In the genomic region with DNA sequence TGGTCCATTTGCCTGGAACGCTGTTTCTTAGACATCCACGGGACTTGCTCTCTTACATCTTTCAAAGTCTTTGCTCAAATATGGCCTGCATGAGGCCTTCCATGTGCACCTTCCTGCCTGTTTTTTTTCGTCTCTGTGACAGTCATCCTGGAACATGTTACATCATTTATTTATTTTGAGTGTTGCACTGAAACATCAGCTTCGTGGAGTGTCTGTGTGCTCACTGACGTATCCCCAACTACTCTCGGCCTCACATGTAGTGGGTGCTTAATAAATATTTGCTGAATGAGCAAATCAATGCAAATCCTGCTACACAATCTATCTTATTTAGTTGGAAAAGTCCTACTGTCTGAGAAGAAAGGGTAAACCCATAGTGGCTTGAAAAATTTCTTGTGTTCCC, we compare ENCODE assay signal across 18 cellular contexts. TPM values are rescaled to one million over a fixed set of nuclear protein-coding genes. Genes with fewer than 3 reads are reported as not detected.
DNase-seq lines count a peak whose midpoint lies in the region; ATAC-seq, FAIRE-seq and TF ChIP-seq lines count a peak whose summit lies in the region.
"Had no signal": no experiment of that assay in that cellular context is flagged by ENCODE, and none has a peak within 500 bp of the region (broad histone marks: within the 10 kb centered on the region; RNA-seq: fewer than 3 reads in every experiment).

No MANE protein-coding gene starts in this region.

- H3K36me3 Mint-ChIP-seq in GM23338 (ENCODE audit: low read depth) (no peaks in the 10 kb centered on the region), type B pancreatic cell (peaks cover 4% of the 10 kb centered on the region)
- H3K36me3 Mint-ChIP-seq: CD14-positive monocyte; CD8-positive, alpha-beta T cell had no signal

- intact Hi-C loops in K562 (cut with micrococcal nuclease), result no loop called here
- intact Hi-C loops in HepG2 (cut with micrococcal nuclease; ENCODE audit: unreplicated experiment), result no loop called here

- TF ChIP-seq CTCF in GM23338 (conservative IDR thresholded peaks at IDR 0.05; ENCODE audit: low read depth in 2 of 2) (no peak), K562 (IDR thresholded peaks at IDR 0.05 in 2 of 3, conservative IDR thresholded peaks at IDR 0.05 in 1 of 3; ENCODE audit: insufficient read depth in 2 of 3, low read depth in 1 of 3, low read length in 3 of 3) (no peak), HepG2 (CRISPR knock-in tag; IDR thresholded peaks at IDR 0.05) (no peak), type B pancreatic cell (conservative IDR thresholded peaks at IDR 0.05) (no peak)

- no peaks in the 10 kb centered on the region for H4K20me1 ChIP-seq in GM23338 (replicated peaks; ENCODE audit: insufficient read depth)
- H4K20me1 ChIP-seq in K562 (replicated peaks; ENCODE audit: control insufficient read depth, insufficient read depth, low read length), result no peaks in the 10 kb centered on the region
- H4K20me1 ChIP-seq in HepG2 (ENCODE audit: insufficient read depth, low read length), result no peaks in the 10 kb centered on the region

- 2% methylated on average over 6 of the region's 6 CpGs for WGBS in K562 (ENCODE audit: insufficient coverage, low coverage, missing lambda C conversion rate)
- 27% methylated on average over 6 of the region's 6 CpGs for WGBS in HepG2 (ENCODE audit: low lambda C conversion rate)

- H3K4me3 Mint-ChIP-seq in GM23338 (no peak overlapping the region; the same call in 2 of the 3 replicates), type B pancreatic cell (no peak overlapping the region)
- H3K4me3 Mint-ChIP-seq: CD14-positive monocyte; CD8-positive, alpha-beta T cell had no signal

- H3K27me3 Mint-ChIP-seq in GM23338 (ENCODE audit: insufficient read depth, low read depth, poor library complexity) (peaks cover 5% of the 10 kb centered on the region), type B pancreatic cell (no peaks in the 10 kb centered on the region)

- 0 out of 2 replicates have a peak overlapping the region, but pooled peaks have one; percentile 45 for H3K4me2 ChIP-seq in GM23338
- H3K4me2 ChIP-seq in K562 (ENCODE audit: insufficient read depth, low read length), result no peak overlapping the region
- H3K4me2 ChIP-seq in HepG2 (ENCODE audit: low read depth, low read length), result no peak overlapping the region

- H3F3A ChIP-seq in GM23338 (replicated peaks; ENCODE audit: low read depth), result no peaks in the 10 kb centered on the region

- H3K4me1 Mint-ChIP-seq in GM23338 (peaks cover 11% of the 10 kb centered on the region), type B pancreatic cell (ENCODE audit: unreplicated experiment) (peaks cover 4% of the 10 kb centered on the region)

- FAIRE-seq in K562 (lab: Jason Lieb, UNC), result no peak
- no peak for FAIRE-seq in HepG2 (lab: Jason Lieb, UNC)
- FAIRE-seq: A204.1, D721Med, HTR-8/SVneo had no signal

- H3K27me3 ChIP-seq in GM23338 (ENCODE audit: insufficient read depth), result no peaks in the 10 kb centered on the region
- peaks cover 6 to 20% of the 10 kb centered on the region in 2 experiments; a peak in 1 of 5 replicates for H3K27me3 ChIP-seq in K562 (ENCODE audit: control insufficient read depth in 2 of 2, insufficient read depth in 2 of 2, low read length in 2 of 2)
- no peaks in the 10 kb centered on the region; a peak in 2 of 5 replicates for H3K27me3 ChIP-seq in HepG2 (ENCODE audit: control insufficient read depth in 1 of 2, insufficient read depth in 2 of 2, low read length in 2 of 2)
- no peaks in the 10 kb centered on the region for H3K27me3 ChIP-seq in effector memory CD4-positive, alpha-beta T cell (replicated peaks; ENCODE audit: control insufficient read depth, insufficient read depth, low read length, poor library complexity, severe bottlenecking)

- CTCF ChIA-PET in K562 (lab: Yijun Ruan, JAX; ENCODE audit: low intra/inter-chr PET ratio) (no interaction called here), HepG2 (lab: Yijun Ruan, JAX; ENCODE audit: low intra/inter-chr PET ratio, low total read pairs) (no interaction called here)

- ATAC-seq in GM23338 (no peak), K562 (no peak), HepG2 (no peak), HG02571 (IDR thresholded peaks at IDR 0.05; ENCODE audit: unreplicated experiment) (no peak)
- ATAC-seq: CD8-positive, alpha-beta T cell had no signal

- H3K9me3 ChIP-seq in K562 (replicated peaks; ENCODE audit: control insufficient read depth, insufficient read depth, low read depth, low read length), result no peaks in the 10 kb centered on the region
- H3K9me3 ChIP-seq in HepG2 (ENCODE audit: low read length), result no peaks in the 10 kb centered on the region
- no peaks in the 10 kb centered on the region for H3K9me3 ChIP-seq in effector memory CD4-positive, alpha-beta T cell (ENCODE audit: control insufficient read depth, low read length)

- no peaks in the 10 kb centered on the region for H3K9me1 ChIP-seq in K562 (ENCODE audit: control insufficient read depth, insufficient read depth, low read length)

- no peaks in the 10 kb centered on the region; the same call in 2 of the 3 replicates for H3K9me3 Mint-ChIP-seq in GM23338
- no peaks in the 10 kb centered on the region for H3K9me3 Mint-ChIP-seq in type B pancreatic cell
- H3K9me3 Mint-ChIP-seq: CD14-positive monocyte; CD8-positive, alpha-beta T cell had no signal

- BruUV-seq in K562 (replicated peaks; lab: Mats Ljungman, UMichigan), result no TSS peak
- BruUV-seq in HepG2 (replicated peaks; lab: Mats Ljungman, UMichigan), result no TSS peak

- no peak for TF ChIP-seq POLR2A in K562 (conservative IDR thresholded peaks at IDR 0.05)
- no peak for TF ChIP-seq POLR2A in HepG2 (IDR thresholded peaks at IDR 0.05; ENCODE audit: insufficient read depth in 1 of 2, low read depth in 2 of 2, low read length in 2 of 2)

- POLR2A ChIA-PET in K562 (lab: Yijun Ruan, JAX), result interaction anchor here (0.5 to 0.6 kb wide), 2 partner anchors 35 to 73 kb away, joined by 3 read pairs; no protein-coding TSS in a partner anchor
- POLR2A ChIA-PET in HepG2 (lab: Yijun Ruan, JAX), result interaction anchor here (1.3 kb wide), 1 partner anchor 114 kb away, joined by 5 read pairs; no protein-coding TSS in a partner anchor

- H3K79me2 ChIP-seq in GM23338 (replicated peaks; ENCODE audit: insufficient read depth) (no peaks in the 10 kb centered on the region), K562 (ENCODE audit: control insufficient read depth, insufficient read depth, low read length) (no peaks in the 10 kb centered on the region), HepG2 (ENCODE audit: insufficient read depth, low read length) (no peaks in the 10 kb centered on the region)

- peak overlapping the region; percentile 2; the same call in 1 of the 2 replicates for H3K27ac Mint-ChIP-seq in GM23338
- H3K27ac Mint-ChIP-seq in type B pancreatic cell, result peak overlapping the region; percentile 11
- H3K27ac Mint-ChIP-seq: CD14-positive monocyte; CD8-positive, alpha-beta T cell; H9 had no signal

- H3K27ac ChIP-seq in GM23338 (ENCODE audit: low read depth), result no peak overlapping the region
- H3K27ac ChIP-seq in K562 (ENCODE audit: extremely low read depth, low read depth, low read length), result no peak overlapping the region
- no peak overlapping the region for H3K27ac ChIP-seq in HepG2 (ENCODE audit: extremely low read length, insufficient read depth, low read length)
- no peak overlapping the region for H3K27ac ChIP-seq in effector memory CD4-positive, alpha-beta T cell (ENCODE audit: insufficient read depth, low read length, poor library complexity, severe bottlenecking)
- H3K27ac ChIP-seq: GM23248 had no signal

- H3K4me3 ChIP-seq in GM23338 (no peak overlapping the region), K562 (no peak overlapping the region), HepG2 (replicated peaks in 1 of 3; ENCODE audit: insufficient read depth in 1 of 3, low read depth in 2 of 3, low read length in 3 of 3) (no peak overlapping the region)
- no peak overlapping the region for H3K4me3 ChIP-seq in effector memory CD4-positive, alpha-beta T cell (ENCODE audit: insufficient read depth, low read depth, low read length, poor library complexity, severe bottlenecking)
- H3K4me3 ChIP-seq: GM23248 had no signal

- H3K9me2 ChIP-seq in GM23338 (ENCODE audit: insufficient read depth), result no peaks in the 10 kb centered on the region

- DNase-seq in GM23338 (ENCODE audit: low spot score) (no peak), K562 (ENCODE audit: extremely low read depth in 1 of 4, low spot score in 3 of 4) (no peak), HepG2 (ENCODE audit: low spot score) (peak; percentile 44), type B pancreatic cell (ENCODE audit: extremely low spot score, unreplicated experiment) (no peak), AG08395 (ENCODE audit: low spot score) (no peak)
- DNase-seq in effector memory CD4-positive, alpha-beta T cell, result no peak
- DNase-seq: CD8-positive, alpha-beta T cell; COR-L47; DMS153; GF-D8; GM23248; KG1 had no signal

- H3K4me1 ChIP-seq in GM23338 (ENCODE audit: insufficient read depth) (peaks cover 14% of the 10 kb centered on the region), K562 (replicated peaks in 1 of 2; ENCODE audit: control insufficient read depth in 2 of 2, insufficient read depth in 2 of 2, low read length in 2 of 2) (no peaks in the 10 kb centered on the region), HepG2 (ENCODE audit: insufficient read depth, low read length) (peaks cover 13% of the 10 kb centered on the region)
- H3K4me1 ChIP-seq in effector memory CD4-positive, alpha-beta T cell (ENCODE audit: control insufficient read depth, insufficient read depth, low read length, poor library complexity, severe bottlenecking), result no peaks in the 10 kb centered on the region

- H3K36me3 ChIP-seq in GM23338 (ENCODE audit: insufficient read depth) (no peaks in the 10 kb centered on the region), K562 (ENCODE audit: control insufficient read depth, insufficient read depth, low read length) (no peaks in the 10 kb centered on the region), HepG2 (replicated peaks in 1 of 2; ENCODE audit: control insufficient read depth in 1 of 2, insufficient read depth in 2 of 2, low read length in 2 of 2) (no peaks in the 10 kb centered on the region)
- H3K36me3 ChIP-seq in effector memory CD4-positive, alpha-beta T cell (ENCODE audit: control insufficient read depth, insufficient read depth, low read length), result no peaks in the 10 kb centered on the region

- in situ Hi-C loops in K562 (cut with MboI) (no loop called here), HepG2 (cut with HindIII; ENCODE audit: extremely low pct_ligation_motif_present, low pct_unique_long_range_greater_than_20kb) (no loop called here)

- peak overlapping the region; percentile 87 for H2AFZ ChIP-seq in GM23338
- no peak overlapping the region for H2AFZ ChIP-seq in K562 (ENCODE audit: low read depth, low read length)
- H2AFZ ChIP-seq in HepG2 (ENCODE audit: low read length), result no peak overlapping the region
- H2AFZ ChIP-seq: GM23248 had no signal

- TF ChIP-seq EP300 in K562 (IDR thresholded peaks at IDR 0.05; ENCODE audit: low read length) (no peak), HepG2 (IDR thresholded peaks at IDR 0.05; ENCODE audit: low read depth in 2 of 2, low read length in 2 of 2) (no peak), HepG2 (CRISPR knock-in tag; IDR thresholded peaks at IDR 0.05; ENCODE audit: borderline replicate concordance) (no peak)

- H3K9ac ChIP-seq in K562 (ENCODE audit: insufficient read depth in 1 of 2, low read depth in 2 of 2, low read length in 2 of 2) (no peak overlapping the region), HepG2 (ENCODE audit: insufficient read depth, low read depth, low read length) (no peak overlapping the region)
- H3K9ac ChIP-seq: GM23248 had no signal

- TF ChIP-seq RAD21 in K562 (CRISPR knock-in tag; conservative IDR thresholded peaks at IDR 0.05 in 1 of 2, IDR thresholded peaks at IDR 0.05 in 1 of 2) (no peak), HepG2 (CRISPR knock-in tag; IDR thresholded peaks at IDR 0.05) (no peak)

RNA-seq across cellular contexts. Expression of gene RHOU, which starts 11.4 kb away (rescaled TPM):
- 3.7 and 4.4 TPM in 2 replicates for total RNA-seq in GM23338 (2014; rRNA removed; shearing (Covaris generic))
- polyA plus RNA-seq in GM23338 (2016; fragmentation: Nextera tagmentation; extraction: Ambion mirVana) (0.64 and 0.95 TPM in 2 replicates), K562 (2011; rRNA removed) (not detected in 2 replicates), K562 (2014; fragmentation: Illumina TruSeq; extraction: Trizol) (not detected in 2 replicates), K562 (2014; fragmentation: Nextera tagmentation; extraction: Ambion mirVana) (not detected), K562 (2014; rRNA removed) (not detected in 2 replicates), HepG2 (2011; rRNA removed) (11.9 and 14.7 TPM in 2 replicates)
- total RNA-seq in K562 (2011; cell fraction: chromatin; rRNA removed; ENCODE audit: low replicate concordance), result not detected in 2 replicates
- total RNA-seq in K562 (2011; cell fraction: nucleolus; rRNA removed), result not detected in 2 replicates
- not detected in 2 replicates for total RNA-seq in K562 (2011; cell fraction: nucleoplasm; rRNA removed)
- total RNA-seq in K562 (2014; rRNA removed) (not detected in 2 replicates), K562 (2014; rRNA removed; fragmentation: Illumina TruSeq; extraction: Trizol) (not detected in 2 replicates), K562 (2015; rRNA removed; fragmentation: Illumina TruSeq; extraction: Trizol) (not detected in 2 replicates), K562 (2021) (0.04 and 0.07 TPM in 2 replicates), HepG2 (2016; rRNA removed; fragmentation: Illumina TruSeq; extraction: Trizol) (18.5 and 23.6 TPM in 2 replicates), type B pancreatic cell (ENCODE audit: low replicate concordance) (81.1 and 121 TPM in 2 replicates)
- 0.03 TPM in 1 of 2 replicates, not detected in the other for polyA plus RNA-seq in K562 (2011; cell fraction: cytosol; rRNA removed)
- polyA plus RNA-seq in K562 (2011; cell fraction: nucleus; rRNA removed), result not detected in 2 replicates
- not detected in 2 replicates for polyA plus RNA-seq in K562 (2012)
- polyA minus RNA-seq in K562 (2011; rRNA and poly(A)+ RNA removed), result not detected in 2 replicates
- polyA minus RNA-seq in K562 (2011; cell fraction: cytosol; rRNA and poly(A)+ RNA removed), result not detected in 2 replicates
- polyA minus RNA-seq in K562 (2011; cell fraction: nucleus; rRNA and poly(A)+ RNA removed), result not detected in 2 replicates
- total RNA-seq in HepG2 (2016; cell fraction: cytosol; rRNA removed; fragmentation: Illumina TruSeq; extraction: Trizol; ENCODE audit: low read depth), result 3.3 and 4.3 TPM in 2 replicates
- total RNA-seq in HepG2 (2016; cell fraction: insoluble cytoplasmic fraction; rRNA removed; fragmentation: Illumina TruSeq; extraction: Trizol), result 19.1 and 24.0 TPM in 2 replicates
- total RNA-seq in HepG2 (2016; cell fraction: membrane; rRNA removed; fragmentation: Illumina TruSeq; extraction: Trizol), result 14.7 and 15.0 TPM in 2 replicates
- 12.1 and 12.4 TPM in 2 replicates for total RNA-seq in HepG2 (2016; cell fraction: nucleus; rRNA removed; fragmentation: Illumina TruSeq; extraction: Trizol)
- 8.3 and 12.2 TPM in 2 replicates for polyA plus RNA-seq in HepG2 (2011; cell fraction: cytosol; rRNA removed)
- polyA plus RNA-seq in HepG2 (2011; cell fraction: nucleus; rRNA removed), result 6.9 and 11.2 TPM in 2 replicates
- polyA plus RNA-seq in HepG2 (2012), result 22.4 and 26.2 TPM in 2 replicates
- polyA plus RNA-seq in HepG2 (2016; cell fraction: cytosol; fragmentation: Illumina TruSeq; extraction: Trizol; ENCODE audit: low read depth), result 2.4 and 3.1 TPM in 2 replicates
- polyA plus RNA-seq in HepG2 (2016; cell fraction: insoluble cytoplasmic fraction; fragmentation: Illumina TruSeq; extraction: Trizol; ENCODE audit: low read depth), result 29.9 and 30.8 TPM in 2 replicates
- 9.4 and 10.5 TPM in 2 replicates for polyA plus RNA-seq in HepG2 (2016; cell fraction: membrane; fragmentation: Illumina TruSeq; extraction: Trizol; ENCODE audit: low read depth)
- polyA plus RNA-seq in HepG2 (2016; cell fraction: nucleus; fragmentation: Illumina TruSeq; extraction: Trizol; ENCODE audit: insufficient read depth, low read depth), result 22.5 and 23.1 TPM in 2 replicates
- 2.0 and 14.2 TPM in 2 replicates for polyA minus RNA-seq in HepG2 (2011; rRNA and poly(A)+ RNA removed; ENCODE audit: low replicate concordance)
- polyA minus RNA-seq in HepG2 (2011; cell fraction: cytosol; rRNA and poly(A)+ RNA removed), result 15.8 and 19.7 TPM in 2 replicates
- 5.9 and 12.1 TPM in 2 replicates for polyA minus RNA-seq in HepG2 (2011; cell fraction: nucleus; rRNA and poly(A)+ RNA removed)
